In genomic region chr3:122705379-122705778, GRCh38 we compare ENCODE assay signal across 20 cellular contexts. TPM values are rescaled to one million over a fixed set of nuclear protein-coding genes. Genes with fewer than 3 reads are reported as not detected.
DNase-seq lines count a peak whose midpoint lies in the region; ATAC-seq, FAIRE-seq and TF ChIP-seq lines count a peak whose summit lies in the region.
"Had no signal": no experiment of that assay in that cellular context is flagged by ENCODE, and none has a peak within 500 bp of the region (broad histone marks: within the 10 kb centered on the region; RNA-seq: fewer than 3 reads in every experiment).

No MANE protein-coding gene starts in this region.

- no peaks in the 10 kb centered on the region for H3K27me3 Mint-ChIP-seq in activated CD8-positive, alpha-beta memory T cell treated with anti-CD3 and anti-CD28 coated beads, Interleukin-2, amount 10 ng/mL, durations not matched to agents 7 days and 5 days
- no peaks in the 10 kb centered on the region for H3K27me3 Mint-ChIP-seq in activated CD4-positive, alpha-beta memory T cell treated with anti-CD3 and anti-CD28 coated beads for 36 hours
- H3K27me3 Mint-ChIP-seq: CD4-positive, alpha-beta T cell; CD8-positive, alpha-beta memory T cell had no signal

- FAIRE-seq in islet of Langerhans (lab: Jason Lieb, UNC) (peak; percentile 74), D721Med (lab: Jason Lieb, UNC) (no peak)
- FAIRE-seq: A204.1, GM12891, H1 had no signal

- CTCF ChIA-PET in activated CD8-positive, alpha-beta memory T cell treated with anti-CD3 and anti-CD28 coated beads, Interleukin-2, amount 10 ng/mL, durations not matched to agents 7 days and 5 days (lab: Charles Lee) = interaction anchor here (1.5 kb wide), 1 partner anchor 26 kb away, joined by 3 read pairs; no protein-coding TSS in a partner anchor
- CTCF ChIA-PET in activated CD4-positive, alpha-beta memory T cell treated with anti-CD3 and anti-CD28 coated beads for 36 hours (lab: Charles Lee) = interaction anchor here (0.6 kb wide), 1 partner anchor 121 kb away, joined by 3 read pairs; no protein-coding TSS in a partner anchor

- no peak for ATAC-seq in activated CD8-positive, alpha-beta memory T cell treated with anti-CD3 and anti-CD28 coated beads, Interleukin-2, amount 10 ng/mL, durations not matched to agents 7 days and 5 days
- no peak for ATAC-seq in HG03045 (IDR thresholded peaks at IDR 0.05; ENCODE audit: unreplicated experiment)

- H3K27ac Mint-ChIP-seq in activated CD8-positive, alpha-beta memory T cell treated with anti-CD3 and anti-CD28 coated beads, Interleukin-2, amount 10 ng/mL, durations not matched to agents 7 days and 5 days = peak overlapping the region; percentile 25
- no peak overlapping the region for H3K27ac Mint-ChIP-seq in activated CD4-positive, alpha-beta memory T cell treated with anti-CD3 and anti-CD28 coated beads for 36 hours
- H3K27ac Mint-ChIP-seq: CD14-positive monocyte; CD4-positive, alpha-beta T cell had no signal

- no peaks in the 10 kb centered on the region for H3K9me3 Mint-ChIP-seq in activated CD8-positive, alpha-beta memory T cell treated with anti-CD3 and anti-CD28 coated beads, Interleukin-2, amount 10 ng/mL, durations not matched to agents 7 days and 5 days (ENCODE audit: low read depth)
- H3K9me3 Mint-ChIP-seq in activated CD4-positive, alpha-beta memory T cell treated with anti-CD3 and anti-CD28 coated beads for 36 hours = no peaks in the 10 kb centered on the region
- H3K9me3 Mint-ChIP-seq: CD4-positive, alpha-beta T cell; CD8-positive, alpha-beta memory T cell had no signal

- peaks cover 23% of the 10 kb centered on the region for H3K4me1 Mint-ChIP-seq in activated CD8-positive, alpha-beta memory T cell treated with anti-CD3 and anti-CD28 coated beads, Interleukin-2, amount 10 ng/mL, durations not matched to agents 7 days and 5 days
- H3K4me1 Mint-ChIP-seq in activated CD4-positive, alpha-beta memory T cell treated with anti-CD3 and anti-CD28 coated beads for 36 hours (ENCODE audit: low read depth) = peaks cover 18% of the 10 kb centered on the region

- intact Hi-C loops in activated CD4-positive, alpha-beta memory T cell treated with anti-CD3 and anti-CD28 coated beads for 36 hours (cut with micrococcal nuclease) = no loop called here

- H3K36me3 Mint-ChIP-seq in activated CD8-positive, alpha-beta memory T cell treated with anti-CD3 and anti-CD28 coated beads, Interleukin-2, amount 10 ng/mL, durations not matched to agents 7 days and 5 days = peaks cover 87% of the 10 kb centered on the region
- peaks cover 54% of the 10 kb centered on the region for H3K36me3 Mint-ChIP-seq in activated CD4-positive, alpha-beta memory T cell treated with anti-CD3 and anti-CD28 coated beads for 36 hours

- no peak for DNase-seq in activated CD8-positive, alpha-beta memory T cell treated with anti-CD3 and anti-CD28 coated beads, Interleukin-2, amount 10 ng/mL, durations not matched to agents 7 days and 5 days
- DNase-seq in activated CD8-positive, alpha-beta memory T cell treated with anti-CD3 and anti-CD28 coated beads, Interleukin-2, amount 50 U/mL, for 48 hours = no peak
- DNase-seq in SK-N-DZ (ENCODE audit: low spot score) = peak; percentile 70
- no peak for DNase-seq in activated CD4-positive, alpha-beta memory T cell treated with anti-CD3 and anti-CD28 coated beads for 36 hours
- DNase-seq in D721Med (ENCODE audit: insufficient read length, low spot score) = no peak
- DNase-seq: BE2C; CD4-positive, alpha-beta T cell; CD8-positive, alpha-beta memory T cell; DMS53; DMS79 treated with DMSO at 0.1 percent for 48 hours; GF-D8; GM23248; H7; HCEC 1CT had no signal

- POLR2A ChIA-PET in activated CD4-positive, alpha-beta memory T cell treated with anti-CD3 and anti-CD28 coated beads for 36 hours (lab: Charles Lee) = no interaction called here

- no peak overlapping the region for H3K4me3 Mint-ChIP-seq in activated CD8-positive, alpha-beta memory T cell treated with anti-CD3 and anti-CD28 coated beads, Interleukin-2, amount 10 ng/mL, durations not matched to agents 7 days and 5 days
- H3K4me3 Mint-ChIP-seq in activated CD4-positive, alpha-beta memory T cell treated with anti-CD3 and anti-CD28 coated beads for 36 hours = no peak overlapping the region
- H3K4me3 Mint-ChIP-seq: CD14-positive monocyte; CD4-positive, alpha-beta T cell; CD8-positive, alpha-beta memory T cell had no signal

- no peak for TF ChIP-seq CTCF in D721Med (IDR thresholded peaks at IDR 0.05; ENCODE audit: insufficient read depth, missing control alignments)

RNA-seq across cellular contexts. Expression of gene PARP14, which starts 24.7 kb away (rescaled TPM):
- total RNA-seq in activated CD8-positive, alpha-beta memory T cell treated with anti-CD3 and anti-CD28 coated beads, Interleukin-2, amount 10 ng/mL, durations not matched to agents 7 days and 5 days = 100 to 1,000 TPM; 133 to 194 TPM
- 0.12 and 0.20 TPM in 2 replicates for polyA plus RNA-seq in SK-N-DZ (2014; cell fraction: cytosol; rRNA removed)
- polyA plus RNA-seq in SK-N-DZ (2014; cell fraction: nucleus; rRNA removed) = 0.11 and 0.16 TPM in 2 replicates
- total RNA-seq in activated CD4-positive, alpha-beta memory T cell treated with anti-CD3 and anti-CD28 coated beads for 36 hours = 10 to 100 TPM; 50.8 to 51.6 TPM
